Comparison of ENCODE assay signal across 9 cellular contexts in genomic region chr3:39153977-39154299, GRCh38. TPM values are rescaled to one million over a fixed set of nuclear protein-coding genes. Genes with fewer than 3 reads are reported as not detected.
DNase-seq lines count a peak whose midpoint lies in the region; ATAC-seq and TF ChIP-seq lines count a peak whose summit lies in the region.
"Had no signal": no experiment of that assay in that cellular context is flagged by ENCODE, and none has a peak within 500 bp of the region (broad histone marks: within the 10 kb centered on the region; RNA-seq: fewer than 3 reads in every experiment).

No MANE protein-coding gene starts in this region.

- no peaks in the 10 kb centered on the region for H3K9me3 Mint-ChIP-seq in activated naive CD4-positive, alpha-beta T cell treated with anti-CD3 and anti-CD28 coated beads, Interleukin-2, amount 50 U/mL, for 72 hours
- no peaks in the 10 kb centered on the region for H3K9me3 Mint-ChIP-seq in stimulated activated memory B cell treated with anti-CD40 and anti-IgM and Interleukin-4, amounts not matched to agents 10 μg/mL and 1 μg/mL and 100 μg/mL, for 72 hours

- ATAC-seq in activated naive CD4-positive, alpha-beta T cell treated with anti-CD3 and anti-CD28 coated beads, Interleukin-2, amount 50 U/mL, for 72 hours: no peak
- ATAC-seq in stimulated activated memory B cell treated with anti-CD40 and anti-IgM and Interleukin-4, amounts not matched to agents 10 μg/mL and 1 μg/mL and 100 μg/mL, for 72 hours: no peak

- H3K9me3 ChIP-seq in HEK293 (ENCODE audit: control insufficient read depth, insufficient read depth, low read depth, low read length) (no peaks in the 10 kb centered on the region), iPS-18a (ENCODE audit: control insufficient read depth, low read depth, low read length) (no peaks in the 10 kb centered on the region)

- peak overlapping the region; percentile 89 to 93 for H3K27ac Mint-ChIP-seq in activated naive CD4-positive, alpha-beta T cell treated with anti-CD3 and anti-CD28 coated beads, Interleukin-2, amount 50 U/mL, for 72 hours
- H3K27ac Mint-ChIP-seq in stimulated activated memory B cell treated with anti-CD40 and anti-IgM and Interleukin-4, amounts not matched to agents 10 μg/mL and 1 μg/mL and 100 μg/mL, for 72 hours: peak overlapping the region; percentile 86

- H3K4me1 Mint-ChIP-seq in stimulated activated memory B cell treated with anti-CD40 and anti-IgM and Interleukin-4, amounts not matched to agents 10 μg/mL and 1 μg/mL and 100 μg/mL, for 72 hours: peaks cover 43% of the 10 kb centered on the region

- peak overlapping the region; percentile 48 for H3K9ac ChIP-seq in iPS-18a (ENCODE audit: low read length)

- H3K36me3 Mint-ChIP-seq in activated naive CD4-positive, alpha-beta T cell treated with anti-CD3 and anti-CD28 coated beads, Interleukin-2, amount 50 U/mL, for 72 hours: peaks cover 39% of the 10 kb centered on the region in 2 donors
- peaks cover 6% of the 10 kb centered on the region for H3K36me3 Mint-ChIP-seq in stimulated activated memory B cell treated with anti-CD40 and anti-IgM and Interleukin-4, amounts not matched to agents 10 μg/mL and 1 μg/mL and 100 μg/mL, for 72 hours

- no peaks in the 10 kb centered on the region for H3K27me3 Mint-ChIP-seq in stimulated activated memory B cell treated with anti-CD40 and anti-IgM and Interleukin-4, amounts not matched to agents 10 μg/mL and 1 μg/mL and 100 μg/mL, for 72 hours

- no peak overlapping the region for H3K27ac ChIP-seq in HEK293 (ENCODE audit: extremely low read depth, low read depth, low read length)
- H3K27ac ChIP-seq in iPS-18a (ENCODE audit: low read length): peak overlapping the region; percentile 71

- POLR2A ChIA-PET in HEK293 (lab: Yijun Ruan, JAX): no interaction called here

- CTCF ChIA-PET in HEK293 (lab: Yijun Ruan, JAX): no interaction called here

- H3K4me3 ChIP-seq in HEK293 (ENCODE audit: low read depth, low read length) (peak overlapping the region; percentile 4; the same call in 1 of the 2 replicates), iPS-18a (ENCODE audit: low read length) (peak overlapping the region; percentile 73)

- H3K4me1 ChIP-seq in HEK293 (ENCODE audit: control insufficient read depth, insufficient read depth, low read length) (peaks cover 17% of the 10 kb centered on the region), iPS-18a (ENCODE audit: control insufficient read depth, low read depth, low read length) (peaks cover 39% of the 10 kb centered on the region)

- no peaks in the 10 kb centered on the region for H3K36me3 ChIP-seq in HEK293 (ENCODE audit: control insufficient read depth in 2 of 2, insufficient read depth in 1 of 2, low read length in 2 of 2)
- H3K36me3 ChIP-seq in iPS-18a (ENCODE audit: control insufficient read depth, low read depth, low read length): no peaks in the 10 kb centered on the region

- H3K27me3 ChIP-seq in iPS-18a (ENCODE audit: control insufficient read depth, insufficient read depth, low read length): peaks cover 10% of the 10 kb centered on the region

- peak overlapping the region; percentile 77 for H3K4me3 Mint-ChIP-seq in stimulated activated memory B cell treated with anti-CD40 and anti-IgM and Interleukin-4, amounts not matched to agents 10 μg/mL and 1 μg/mL and 100 μg/mL, for 72 hours

- no peak for DNase-seq in activated naive CD4-positive, alpha-beta T cell treated with anti-CD3 and anti-CD28 coated beads, Interleukin-2, amount 50 U/mL, for 72 hours (ENCODE audit: low spot score in 2 of 2)
- no peak for DNase-seq in T-helper 9 cell
- DNase-seq in hepatic stellate cell (ENCODE audit: low spot score): no peak
- no peak for DNase-seq in HuH-7.5 (ENCODE audit: low spot score)
- no peak for DNase-seq in C1 segment of cervical spinal cord (lab: John Stamatoyannopoulos, UW)

- TF ChIP-seq CTCF in HEK293 (tag by site-specific recombination; IDR thresholded peaks at IDR 0.05): no peak

TF ChIP-seq in HEK293, 187 proteins besides CTCF, POLR2A, EP300 and RAD21:
- no peak for TF ChIP-seq ZNF621 (tag by site-specific recombination; IDR thresholded peaks at IDR 0.05)
- no peak for TF ChIP-seq ZNF561 (tag by site-specific recombination; IDR thresholded peaks at IDR 0.05; ENCODE audit: borderline replicate concordance)
- TF ChIP-seq ZNF341 (tag by site-specific recombination; IDR thresholded peaks at IDR 0.05; ENCODE audit: low read depth): no peak
- TF ChIP-seq ZNF843 (tag by site-specific recombination; IDR thresholded peaks at IDR 0.05): no peak
- TF ChIP-seq ZNF146 (tag by site-specific recombination; IDR thresholded peaks at IDR 0.05): no peak
- no peak for TF ChIP-seq ZNF214 (tag by site-specific recombination; IDR thresholded peaks at IDR 0.05; ENCODE audit: borderline replicate concordance)
- no peak for TF ChIP-seq ZNF660 (tag by site-specific recombination; IDR thresholded peaks at IDR 0.05)
- no peak for TF ChIP-seq ZNF266 (tag by site-specific recombination; IDR thresholded peaks at IDR 0.05; ENCODE audit: low read depth)
- TF ChIP-seq ZNF473 (tag by site-specific recombination; IDR thresholded peaks at IDR 0.05): no peak
- no peak for TF ChIP-seq ZNF114 (tag by site-specific recombination; IDR thresholded peaks at IDR 0.05)
- TF ChIP-seq ZNF239 (tag by site-specific recombination; IDR thresholded peaks at IDR 0.05): no peak
- TF ChIP-seq REPIN1 (tag by site-specific recombination; IDR thresholded peaks at IDR 0.05; ENCODE audit: low read depth): no peak
- no peak for TF ChIP-seq ZNF529 (tag by site-specific recombination; IDR thresholded peaks at IDR 0.05; ENCODE audit: insufficient replicate concordance)
- TF ChIP-seq ZNF280D (tag by site-specific recombination; IDR thresholded peaks at IDR 0.05): no peak
- no peak for TF ChIP-seq ZNF112 (tag by site-specific recombination; IDR thresholded peaks at IDR 0.05)
- TF ChIP-seq BCL11B (tag by site-specific recombination; IDR thresholded peaks at IDR 0.05; ENCODE audit: low read depth): no peak
- no peak for TF ChIP-seq ZBTB17 (tag by site-specific recombination; IDR thresholded peaks at IDR 0.05)
- no peak for TF ChIP-seq ZBTB11 (tag by site-specific recombination; conservative IDR thresholded peaks at IDR 0.05; ENCODE audit: low read depth)
- TF ChIP-seq ZNF585B (tag by site-specific recombination; IDR thresholded peaks at IDR 0.05): no peak
- TF ChIP-seq ZSCAN30 (tag by site-specific recombination; IDR thresholded peaks at IDR 0.05): no peak

RNA-seq across cellular contexts. Expression of gene CSRNP1, which starts 0.5 kb away (rescaled TPM):
- 10 to 100 TPM; 72.9 to 87.1 TPM for total RNA-seq in activated naive CD4-positive, alpha-beta T cell treated with anti-CD3 and anti-CD28 coated beads, Interleukin-2, amount 50 U/mL, for 72 hours

RNA-seq across cellular contexts. Expression of gene XIRP1, which starts 38.5 kb away (rescaled TPM):
- 1 to 10 TPM in 1 of 2 donors, under 1 TPM in 1; 0.14 to 4.1 TPM for total RNA-seq in activated naive CD4-positive, alpha-beta T cell treated with anti-CD3 and anti-CD28 coated beads, Interleukin-2, amount 50 U/mL, for 72 hours
- total RNA-seq: lung microvascular endothelial cell had no signal

RNA-seq across cellular contexts. Expression of gene TTC21A, which starts 46.5 kb away (rescaled TPM):
- 1 to 10 TPM; 1.6 to 2.5 TPM for total RNA-seq in activated naive CD4-positive, alpha-beta T cell treated with anti-CD3 and anti-CD28 coated beads, Interleukin-2, amount 50 U/mL, for 72 hours

RNA-seq across cellular contexts. Expression of gene GORASP1, which starts 46.5 kb away (rescaled TPM):
- 10 to 100 TPM; 19.0 to 22.7 TPM for total RNA-seq in activated naive CD4-positive, alpha-beta T cell treated with anti-CD3 and anti-CD28 coated beads, Interleukin-2, amount 50 U/mL, for 72 hours
